In genomic region chr20:32387262-32387661, GRCh38 we compare ENCODE assay signal across 11 cellular contexts. TPM values are rescaled to one million over a fixed set of nuclear protein-coding genes. Genes with fewer than 3 reads are reported as not detected.
DNase-seq lines count a peak whose midpoint lies in the region; ATAC-seq and TF ChIP-seq lines count a peak whose summit lies in the region.
"Had no signal": no experiment of that assay in that cellular context is flagged by ENCODE, and none has a peak within 500 bp of the region (broad histone marks: within the 10 kb centered on the region; RNA-seq: fewer than 3 reads in every experiment).

No MANE protein-coding gene starts in this region.

- H4K91ac ChIP-seq in H9 (ENCODE audit: insufficient read length, low read depth, low read length) = no peak overlapping the region

- no peak overlapping the region for H3K27ac ChIP-seq in H9 (ENCODE audit: insufficient read length, low read depth, low read length)
- H3K27ac ChIP-seq: RWPE1 had no signal

- no peaks in the 10 kb centered on the region for H3K27me3 ChIP-seq in H9 (ENCODE audit: insufficient read depth, low read length)

- no peak overlapping the region for H2BK12ac ChIP-seq in H9 (ENCODE audit: insufficient read length, low read depth, low read length)

- no peaks in the 10 kb centered on the region for H3K27me3 Mint-ChIP-seq in activated CD4-positive, alpha-beta T cell treated with anti-CD3 and anti-CD28 coated beads, Interleukin-2, amount 10 ng/mL, durations not matched to agents 7 days and 5 days
- H3K27me3 Mint-ChIP-seq in activated T-cell treated with anti-CD3 and anti-CD28 coated beads, Interleukin-2, amount 50 U/mL, for 4 hours (ENCODE audit: low read depth) = no peaks in the 10 kb centered on the region
- H3K27me3 Mint-ChIP-seq in naive thymus-derived CD8-positive, alpha-beta T cell = no peaks in the 10 kb centered on the region
- H3K27me3 Mint-ChIP-seq in H9 (ENCODE audit: low read depth) = no peaks in the 10 kb centered on the region

- POLR2A ChIA-PET in activated CD4-positive, alpha-beta T cell treated with anti-CD3 and anti-CD28 coated beads, Interleukin-2, amount 10 ng/mL, durations not matched to agents 7 days and 5 days (lab: Charles Lee) = no interaction called here
- POLR2A ChIA-PET in naive thymus-derived CD8-positive, alpha-beta T cell (lab: Charles Lee) = interaction anchor here (0.7 kb wide), 1 partner anchor 26 kb away, joined by 4 read pairs; no protein-coding TSS in a partner anchor

- peaks cover 57% of the 10 kb centered on the region for H3K4me1 Mint-ChIP-seq in activated CD4-positive, alpha-beta T cell treated with anti-CD3 and anti-CD28 coated beads, Interleukin-2, amount 10 ng/mL, durations not matched to agents 7 days and 5 days
- peaks cover 64% of the 10 kb centered on the region for H3K4me1 Mint-ChIP-seq in activated T-cell treated with anti-CD3 and anti-CD28 coated beads, Interleukin-2, amount 50 U/mL, for 4 hours (ENCODE audit: low read depth)
- peaks cover 37 to 63% (median 58%) of the 10 kb centered on the region in 4 donors for H3K4me1 Mint-ChIP-seq in naive thymus-derived CD8-positive, alpha-beta T cell
- H3K4me1 Mint-ChIP-seq in H9 = no peaks in the 10 kb centered on the region

- no peak overlapping the region for H2BK20ac ChIP-seq in H9 (ENCODE audit: low read depth, low read length, poor library complexity, severe bottlenecking)

- H4K8ac ChIP-seq in H9 (replicated peaks; ENCODE audit: insufficient read length, low read depth, low read length) = no peak overlapping the region

- H3K23me2 ChIP-seq in H9 (ENCODE audit: insufficient read length, low read depth, low read length, poor library complexity, severe bottlenecking) = no peaks in the 10 kb centered on the region

- no peaks in the 10 kb centered on the region; the same call in 1 of the 2 replicates for H3K79me2 ChIP-seq in H9 (ENCODE audit: insufficient read depth, low read length)

- no peak overlapping the region for H3T11ph ChIP-seq in H9 (ENCODE audit: low read length)

- no peak overlapping the region for H2BK5ac ChIP-seq in H9 (ENCODE audit: insufficient read length, low read length)

- ATAC-seq in activated T-cell treated with anti-CD3 and anti-CD28 coated beads, Interleukin-2, amount 50 U/mL, for 4 hours = peak; percentile 95 to 96
- ATAC-seq in naive thymus-derived CD8-positive, alpha-beta T cell = peak; percentile 96 to 98

- H3K9ac ChIP-seq in H9 (ENCODE audit: extremely low read depth, insufficient read length, low read length) = no peak overlapping the region

- no peaks in the 10 kb centered on the region for H4K20me1 ChIP-seq in H9 (ENCODE audit: control insufficient read depth, insufficient read depth, insufficient read length)

- CTCF ChIA-PET in activated CD4-positive, alpha-beta T cell treated with anti-CD3 and anti-CD28 coated beads, Interleukin-2, amount 10 ng/mL, durations not matched to agents 7 days and 5 days (lab: Charles Lee) = no interaction called here

- no peak overlapping the region for H3K18ac ChIP-seq in H9 (ENCODE audit: insufficient read length, low read depth, low read length)

- H3K56ac ChIP-seq in H9 (ENCODE audit: insufficient read length, low read depth, low read length) = no peak overlapping the region

- no peak overlapping the region for H2AK5ac ChIP-seq in H9 (ENCODE audit: insufficient read length, low read length)

- TF ChIP-seq CTCF in H9 (conservative IDR thresholded peaks at IDR 0.05) = no peak

- H3K9me3 Mint-ChIP-seq in activated CD4-positive, alpha-beta T cell treated with anti-CD3 and anti-CD28 coated beads, Interleukin-2, amount 10 ng/mL, durations not matched to agents 7 days and 5 days = no peaks in the 10 kb centered on the region
- no peaks in the 10 kb centered on the region for H3K9me3 Mint-ChIP-seq in activated T-cell treated with anti-CD3 and anti-CD28 coated beads, Interleukin-2, amount 50 U/mL, for 4 hours
- no peaks in the 10 kb centered on the region for H3K9me3 Mint-ChIP-seq in naive thymus-derived CD8-positive, alpha-beta T cell
- H3K9me3 Mint-ChIP-seq in H9 = no peaks in the 10 kb centered on the region

- no peaks in the 10 kb centered on the region for H3K79me1 ChIP-seq in H9 (ENCODE audit: insufficient read depth, low read depth, low read length, poor library complexity, severe bottlenecking)

- no peaks in the 10 kb centered on the region for H3K9me3 ChIP-seq in H9 (ENCODE audit: control insufficient read depth, low read depth, low read length)

- no peak overlapping the region for H3K23ac ChIP-seq in H9 (ENCODE audit: insufficient read length, low read depth, low read length)

- no peak overlapping the region for H2BK120ac ChIP-seq in H9 (ENCODE audit: low read depth, low read length, poor library complexity, severe bottlenecking)

- no peak overlapping the region for H3K4me3 Mint-ChIP-seq in activated CD4-positive, alpha-beta T cell treated with anti-CD3 and anti-CD28 coated beads, Interleukin-2, amount 10 ng/mL, durations not matched to agents 7 days and 5 days
- no peak overlapping the region for H3K4me3 Mint-ChIP-seq in activated T-cell treated with anti-CD3 and anti-CD28 coated beads, Interleukin-2, amount 50 U/mL, for 4 hours
- H3K4me3 Mint-ChIP-seq in naive thymus-derived CD8-positive, alpha-beta T cell = peak overlapping the region in 8 of 10 donors; percentile 10 to 53 (median 36)
- no peak overlapping the region for H3K4me3 Mint-ChIP-seq in H9

- no peak overlapping the region for H3K4me2 ChIP-seq in H9 (ENCODE audit: insufficient read depth, insufficient read length, low read length)

- H3K36me3 Mint-ChIP-seq in activated CD4-positive, alpha-beta T cell treated with anti-CD3 and anti-CD28 coated beads, Interleukin-2, amount 10 ng/mL, durations not matched to agents 7 days and 5 days (ENCODE audit: low read depth) = peaks cover 52% of the 10 kb centered on the region
- peaks cover 31% of the 10 kb centered on the region for H3K36me3 Mint-ChIP-seq in activated T-cell treated with anti-CD3 and anti-CD28 coated beads, Interleukin-2, amount 50 U/mL, for 4 hours (ENCODE audit: insufficient read depth)
- H3K36me3 Mint-ChIP-seq in naive thymus-derived CD8-positive, alpha-beta T cell = peaks cover 0 to 35% (median 8%) of the 10 kb centered on the region in 3 donors
- no peaks in the 10 kb centered on the region for H3K36me3 Mint-ChIP-seq in H9 (ENCODE audit: insufficient read depth in 1 of 3, low read depth in 3 of 3)

- no peak overlapping the region for H3K4ac ChIP-seq in H9 (ENCODE audit: low read depth, low read length)

- H3K27ac Mint-ChIP-seq in activated CD4-positive, alpha-beta T cell treated with anti-CD3 and anti-CD28 coated beads, Interleukin-2, amount 10 ng/mL, durations not matched to agents 7 days and 5 days = peak overlapping the region; percentile 85
- H3K27ac Mint-ChIP-seq in naive thymus-derived CD8-positive, alpha-beta T cell = peak overlapping the region in 9 of 10 donors; percentile 37 to 92 (median 80)
- no peak overlapping the region for H3K27ac Mint-ChIP-seq in H9

- no peaks in the 10 kb centered on the region for H3K4me1 ChIP-seq in H9 (ENCODE audit: insufficient read depth, low read length)

- DNase-seq in activated CD4-positive, alpha-beta T cell treated with anti-CD3 and anti-CD28 coated beads, Interleukin-2, amount 10 ng/mL, durations not matched to agents 7 days and 5 days = peak; percentile 76
- no peak for DNase-seq in activated CD4-positive, alpha-beta T cell treated with anti-CD3 and anti-CD28 coated beads, Interleukin-2, amount 50 U/mL, for 4 hours
- DNase-seq in Kasumi-1 (lab: John Stamatoyannopoulos, UW) = peak; percentile 83 to 85
- DNase-seq in activated T-cell treated with anti-CD3 and anti-CD28 coated beads, Interleukin-2, amount 50 U/mL, for 4 hours = no peak
- DNase-seq in naive thymus-derived CD8-positive, alpha-beta T cell = peak in 9 of 10 donors; percentile 10 to 86 (median 61)
- no peak for DNase-seq in NCI-H82 treated with DMSO at 0.1 percent for 48 hours (lab: John Stamatoyannopoulos, UW; ENCODE audit: unreplicated experiment)
- no peak for DNase-seq in H9
- DNase-seq in GM19238 (ENCODE audit: insufficient read length, low spot score) = no peak
- DNase-seq: NCI-H2029, nucleus accumbens had no signal

- no peak overlapping the region for H4K5ac ChIP-seq in H9 (ENCODE audit: insufficient read length, low read depth, low read length)

- H3K14ac ChIP-seq in H9 (ENCODE audit: insufficient read depth, low read length) = no peak overlapping the region

- H2AFZ ChIP-seq in H9 (ENCODE audit: low read length) = no peak overlapping the region

- WGBS in H9 (ENCODE audit: extremely low coverage, insufficient read length, low lambda C conversion rate) = no CpG with 5 or more reads among the region's 2 CpGs

- no peak overlapping the region for H2BK15ac ChIP-seq in H9 (ENCODE audit: low read depth, low read length)

RNA-seq across cellular contexts. Expression of gene ASXL1, which starts 29.1 kb away (rescaled TPM):
- 100 to 1,000 TPM; 110 TPM for total RNA-seq in activated CD4-positive, alpha-beta T cell treated with anti-CD3 and anti-CD28 coated beads, Interleukin-2, amount 10 ng/mL, durations not matched to agents 7 days and 5 days
- total RNA-seq in activated T-cell treated with anti-CD3 and anti-CD28 coated beads, Interleukin-2, amount 50 U/mL, for 4 hours = 100 to 1,000 TPM; 138 to 194 (median 149) TPM
- total RNA-seq in naive thymus-derived CD8-positive, alpha-beta T cell = 100 to 1,000 TPM; 147 to 149 TPM
- polyA plus RNA-seq in naive thymus-derived CD8-positive, alpha-beta T cell = 10 to 100 TPM; 15.2 to 20.1 (median 18.4) TPM
- total RNA-seq in H9 (2021) = 35.0 and 39.5 TPM in 2 replicates

Comparison
In these comparisons a context has a peak if more than half of its experiments do, and no peak if none do; other contexts are left out.
1. DNase-seq: peak in activated CD4-positive, alpha-beta T cell treated with anti-CD3 and anti-CD28 coated beads, Interleukin-2, amount 10 ng/mL, durations not matched to agents 7 days and 5 days (single experiment), Kasumi-1 (2 of 2) and naive thymus-derived CD8-positive, alpha-beta T cell (9 of 10); none in activated CD4-positive, alpha-beta T cell treated with anti-CD3 and anti-CD28 coated beads, Interleukin-2, amount 50 U/mL, for 4 hours (0 of 2), activated T-cell treated with anti-CD3 and anti-CD28 coated beads, Interleukin-2, amount 50 U/mL, for 4 hours (single experiment), NCI-H82 treated with DMSO at 0.1 percent for 48 hours (single experiment), H9 (single experiment) and GM19238 (single experiment).
2. H3K27ac Mint-ChIP-seq: peak in activated CD4-positive, alpha-beta T cell treated with anti-CD3 and anti-CD28 coated beads, Interleukin-2, amount 10 ng/mL, durations not matched to agents 7 days and 5 days (single experiment) and naive thymus-derived CD8-positive, alpha-beta T cell (9 of 10); none in H9 (0 of 3).
3. H3K4me3 Mint-ChIP-seq: peak in naive thymus-derived CD8-positive, alpha-beta T cell (8 of 10); none in activated CD4-positive, alpha-beta T cell treated with anti-CD3 and anti-CD28 coated beads, Interleukin-2, amount 10 ng/mL, durations not matched to agents 7 days and 5 days (single experiment), activated T-cell treated with anti-CD3 and anti-CD28 coated beads, Interleukin-2, amount 50 U/mL, for 4 hours (single experiment) and H9 (0 of 2).